In the genomic region with DNA sequence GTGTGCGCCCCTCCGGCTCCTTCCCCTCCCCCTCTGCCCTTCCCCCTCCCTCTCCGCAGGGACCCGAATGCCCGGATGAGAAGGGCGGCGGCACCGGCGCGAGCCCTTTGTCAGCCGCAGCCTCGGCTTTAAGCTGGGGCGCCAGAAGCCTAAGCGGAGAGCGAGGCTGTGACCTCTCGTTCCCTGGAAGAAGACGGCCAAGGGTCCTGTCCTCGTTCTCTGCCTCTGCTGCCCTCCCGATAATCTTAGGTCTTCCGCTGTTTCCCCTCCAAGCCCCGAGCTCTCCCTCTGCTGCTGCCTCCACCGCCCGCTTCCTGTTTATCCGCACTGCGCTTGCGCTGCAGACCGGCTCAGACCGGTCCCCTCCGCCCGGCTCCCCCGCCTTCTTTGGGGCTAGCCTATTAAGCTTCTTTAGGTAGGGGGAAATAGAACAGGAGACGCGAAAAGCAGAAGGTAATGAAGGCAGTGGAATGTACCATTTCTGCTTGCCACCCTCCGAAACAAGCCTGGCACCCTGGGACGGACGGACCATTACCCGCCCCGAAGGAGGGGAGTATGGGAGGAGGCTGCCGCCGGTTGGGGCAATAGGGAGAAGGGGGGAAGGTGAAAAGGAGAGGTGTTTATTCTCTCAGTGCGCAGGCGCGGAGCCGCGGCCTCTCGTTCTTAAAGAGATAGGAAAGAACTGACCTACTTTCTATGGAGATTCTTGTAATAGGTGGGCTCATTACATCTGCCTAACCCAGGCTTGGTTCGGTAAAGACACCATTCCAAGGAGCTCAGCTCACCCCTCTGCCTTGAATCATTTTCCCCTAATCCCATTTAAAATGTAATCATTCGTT, we compare ENCODE assay signal across 8 cellular contexts. TPM values are rescaled to one million over a fixed set of nuclear protein-coding genes. Genes with fewer than 3 reads are reported as not detected.
DNase-seq lines count a peak whose midpoint lies in the region; ATAC-seq, FAIRE-seq and TF ChIP-seq lines count a peak whose summit lies in the region.

A gene (minus strand): TSS at position 326 of the 839 bp plus-strand sequence. CDS start 422 bp downstream, outside the sequence.

- peak within 1 kb of the TSS; percentile 89 for H3K4me3 Mint-ChIP-seq in activated CD4-positive, alpha-beta T cell treated with anti-CD3 and anti-CD28 coated beads for 36 hours

- H3K4me1 ChIP-seq in kidney (ENCODE audit: control insufficient read depth in 1 of 2, insufficient read depth in 1 of 2, low read depth in 1 of 2, low read length in 2 of 2) = peaks cover 12 to 13% of the 10 kb centered on the region in 2 donors

- H3K9ac ChIP-seq in kidney (ENCODE audit: low read length in 2 of 2) = peak within 1 kb of the TSS; percentile 74 to 93

- peak; percentile 88 for FAIRE-seq in kidney (lab: Jason Lieb, UNC)

- no peaks in the 10 kb centered on the region for H3K27me3 Mint-ChIP-seq in activated CD4-positive, alpha-beta T cell treated with anti-CD3 and anti-CD28 coated beads for 36 hours

- no peaks in the 10 kb centered on the region for H3K9me3 Mint-ChIP-seq in activated CD4-positive, alpha-beta T cell treated with anti-CD3 and anti-CD28 coated beads for 36 hours (ENCODE audit: low read depth)

- CTCF ChIA-PET in activated CD4-positive, alpha-beta T cell treated with anti-CD3 and anti-CD28 coated beads for 36 hours (lab: Charles Lee) = interaction anchor here (0.6 to 2.5 kb wide), 13 partner anchors 9 to 487 kb away, joined by 3 to 16 read pairs (median 5); a partner anchor contains a TSS

- intact Hi-C loops in activated CD4-positive, alpha-beta T cell treated with anti-CD3 and anti-CD28 coated beads for 36 hours (cut with DNase I, micrococcal nuclease) = loop anchor here (1.0 to 10.0 kb wide), 18 partner anchors 12 to 1284 kb away; a partner anchor contains a TSS
- intact Hi-C loops in kidney (cut with DNase I) = no loop called here

- peak within 1 kb of the TSS; percentile 83 for H3K27ac Mint-ChIP-seq in activated CD4-positive, alpha-beta T cell treated with anti-CD3 and anti-CD28 coated beads for 36 hours

- H3K27ac ChIP-seq in kidney (ENCODE audit: low read depth in 2 of 2, low read length in 2 of 2) = peak within 1 kb of the TSS; percentile 93 to 96

- ATAC-seq in HG03442 (IDR thresholded peaks at IDR 0.05; ENCODE audit: unreplicated experiment) = peak; percentile 85
- ATAC-seq in activated CD4-positive, alpha-beta T cell treated with anti-CD3 and anti-CD28 coated beads for 36 hours = peak; percentile 89

- POLR2A ChIA-PET in activated CD4-positive, alpha-beta T cell treated with anti-CD3 and anti-CD28 coated beads for 36 hours (lab: Charles Lee) = interaction anchor here (0.7 to 2.1 kb wide), 8 partner anchors 12 to 300 kb away, joined by 3 to 16 read pairs (median 4); a partner anchor contains a TSS

- H3K36me3 ChIP-seq in kidney (ENCODE audit: control insufficient read depth in 1 of 2, insufficient read depth in 2 of 2, low read length in 2 of 2) = no peaks in the 10 kb centered on the region

- H3K4me1 Mint-ChIP-seq in activated CD4-positive, alpha-beta T cell treated with anti-CD3 and anti-CD28 coated beads for 36 hours = peaks cover 39% of the 10 kb centered on the region

- H3K36me3 Mint-ChIP-seq in activated CD4-positive, alpha-beta T cell treated with anti-CD3 and anti-CD28 coated beads for 36 hours (ENCODE audit: low read depth) = peaks cover 20% of the 10 kb centered on the region

- H3K4me3 ChIP-seq in choroid plexus epithelial cell (ENCODE audit: low read depth, low read length) (peak within 1 kb of the TSS; percentile 96), kidney (ENCODE audit: low read length in 2 of 2) (peak within 1 kb of the TSS; percentile 92 to 93)

- no peak for TF ChIP-seq CTCF in choroid plexus epithelial cell (conservative IDR thresholded peaks at IDR 0.05; ENCODE audit: low read depth, low read length)
- peak; percentile 0 for TF ChIP-seq CTCF in kidney (IDR thresholded peaks at IDR 0.05; ENCODE audit: borderline replicate concordance, extremely low read depth, insufficient read depth)

- DNase-seq in Ammon's horn (ENCODE audit: low spot score) = peak; percentile 99
- DNase-seq in GM19238 (ENCODE audit: insufficient read length, low spot score) = peak; percentile 87
- DNase-seq in NCI-H524 (lab: John Stamatoyannopoulos, UW) = peak; percentile 89 to 94
- DNase-seq in activated CD4-positive, alpha-beta T cell treated with anti-CD3 and anti-CD28 coated beads for 36 hours = peak; percentile 99
- DNase-seq in choroid plexus epithelial cell (ENCODE audit: low read depth) = peak; percentile 100
- DNase-seq in kidney = peak; percentile 99
- DNase-seq in stimulated activated CD4-positive, alpha-beta T cell treated with anti-CD3 and anti-CD28 coated beads, Interleukin-15, amount 100 ng/mL, for 24 hours = peak; percentile 97

- no peaks in the 10 kb centered on the region for H3K9me3 ChIP-seq in kidney (ENCODE audit: control insufficient read depth in 1 of 2, low read length in 2 of 2)

RNA-seq across cellular contexts. Expression of the gene that starts here (rescaled TPM):
- total RNA-seq in activated CD4-positive, alpha-beta T cell treated with anti-CD3 and anti-CD28 coated beads for 36 hours = 100 to 1,000 TPM; 113 to 124 TPM
- 146 TPM for total RNA-seq in kidney
- polyA plus RNA-seq in kidney (ENCODE audit: insufficient read depth, low read depth, low replicate concordance) = 33.4 TPM

Comparison
In these comparisons a context has a peak if more than half of its experiments do, and no peak if none do; other contexts are left out.
1. Peak in every context shown above with its lines: DNase-seq, ATAC-seq, H3K4me3 ChIP-seq and H3K27ac ChIP-seq.